ENCODE assay signal across 8 cellular contexts in the genomic region with DNA sequence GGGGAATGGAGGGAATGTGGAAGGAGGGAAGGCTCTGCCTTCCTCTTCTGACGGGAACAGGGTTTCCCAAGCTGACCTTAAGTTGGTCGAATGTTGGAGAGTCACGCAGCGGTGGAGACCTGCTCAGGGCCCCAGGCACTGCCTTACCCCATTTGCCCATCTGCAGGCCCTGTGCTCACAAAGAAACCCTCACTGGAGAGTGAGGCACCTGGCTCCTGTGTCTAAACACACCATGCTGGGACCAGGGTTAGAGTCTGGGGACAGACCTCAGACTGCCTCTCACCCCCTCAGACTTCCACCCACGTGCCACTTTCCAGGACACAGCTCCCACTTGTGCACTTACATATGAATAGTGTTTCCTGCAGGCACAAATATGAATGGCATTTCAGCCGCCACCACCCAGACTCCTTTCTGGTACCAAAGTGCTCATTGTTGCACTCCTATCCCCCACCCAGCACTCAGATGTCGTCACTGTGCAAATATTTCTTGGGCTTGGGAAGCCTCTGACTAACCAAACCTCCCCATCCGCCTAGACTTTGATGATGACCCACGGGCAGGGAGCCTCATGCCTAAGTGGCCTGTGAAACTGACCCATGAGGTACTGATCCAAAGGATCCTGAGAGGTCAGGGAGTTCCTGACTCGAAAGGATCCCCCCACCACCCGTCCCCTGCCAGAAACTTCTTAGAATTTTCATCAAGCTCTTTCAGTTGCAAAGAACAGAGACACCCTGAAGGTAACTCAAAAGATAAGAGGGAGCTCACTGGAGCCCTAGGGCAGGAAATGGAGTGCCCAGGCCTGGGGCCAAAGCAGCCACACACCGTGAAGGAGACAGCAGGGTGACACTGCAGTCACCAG.
DNase-seq lines count a peak whose midpoint lies in the region; ATAC-seq and TF ChIP-seq lines count a peak whose summit lies in the region.

No MANE protein-coding gene starts in this region.

- peak overlapping the region in 1 of 2 donors; percentile 23 for H3K9ac ChIP-seq in colonic mucosa (ENCODE audit: low read depth in 2 of 2, low read length in 2 of 2)

- H3K27me3 ChIP-seq in colonic mucosa: no peaks in the 10 kb centered on the region

- peak overlapping the region; percentile 33 for H3K27ac ChIP-seq in colonic mucosa

- H3K36me3 ChIP-seq in colonic mucosa (no peaks in the 10 kb centered on the region), mucosa of descending colon (ENCODE audit: low read depth) (no peaks in the 10 kb centered on the region)

- no peak for TF ChIP-seq CTCF in colonic mucosa (IDR thresholded peaks at IDR 0.05)
- TF ChIP-seq CTCF in mucosa of descending colon (IDR thresholded peaks at IDR 0.05): no peak

- peak; percentile 100 for DNase-seq in A172 (ENCODE audit: low spot score)
- DNase-seq in HT1080 (ENCODE audit: low read depth): peak; percentile 99
- peak; percentile 60 for DNase-seq in colonic mucosa
- no peak for DNase-seq in mucosa of descending colon
- DNase-seq in NCI-H345 treated with DMSO at 0.1 percent for 48 hours (lab: John Stamatoyannopoulos, UW; ENCODE audit: unreplicated experiment): no peak
- no peak for DNase-seq in mesenteric fat pad (ENCODE audit: low spot score)

- intact Hi-C loops in colonic mucosa (cut with DNase I) (no loop called here), mucosa of descending colon (cut with DNase I, micrococcal nuclease) (no loop called here)

- H3K4me3 ChIP-seq in colonic mucosa: no peak overlapping the region
- no peak overlapping the region for H3K4me3 ChIP-seq in mucosa of descending colon

- H3K9me3 ChIP-seq in colonic mucosa: no peaks in the 10 kb centered on the region
- H3K9me3 ChIP-seq in mucosa of descending colon: no peaks in the 10 kb centered on the region

- ATAC-seq in mucosa of descending colon (peak; percentile 6), HG03439 (IDR thresholded peaks at IDR 0.05; ENCODE audit: unreplicated experiment) (no peak), HG02938 (IDR thresholded peaks at IDR 0.05; ENCODE audit: unreplicated experiment) (no peak)

- H3K4me1 ChIP-seq in colonic mucosa (peaks cover 27% of the 10 kb centered on the region), mucosa of descending colon (ENCODE audit: low read depth) (peaks cover 31% of the 10 kb centered on the region)

Comparison
In these comparisons a context has a peak if more than half of its experiments do, and no peak if none do; other contexts are left out.
1. DNase-seq: peak in A172 (single experiment), HT1080 (single experiment) and colonic mucosa (single experiment); none in mucosa of descending colon (0 of 3), NCI-H345 treated with DMSO at 0.1 percent for 48 hours (single experiment) and mesenteric fat pad (single experiment).